Comparison of ENCODE assay signal across 12 cellular contexts in genomic region chr10:99927719-99928280, GRCh38.
DNase-seq lines count a peak whose midpoint lies in the region; ATAC-seq and TF ChIP-seq lines count a peak whose summit lies in the region.
"Had no signal": no experiment of that assay in that cellular context is flagged by ENCODE, and none has a peak within 500 bp of the region (broad histone marks: within the 10 kb centered on the region; RNA-seq: fewer than 3 reads in every experiment).

No MANE protein-coding gene starts in this region.

- H3K27ac ChIP-seq in HCT116 (ENCODE audit: low read depth, low read length): peak overlapping the region; percentile 93; the same call in 1 of the 2 replicates
- H3K27ac ChIP-seq in right atrium auricular region: peak overlapping the region; percentile 25 to 26
- H3K27ac ChIP-seq in parathyroid adenoma: peak overlapping the region; percentile 96
- peak overlapping the region in 2 of 8 donors; percentile 2 to 45 for H3K27ac ChIP-seq in spleen
- H3K27ac ChIP-seq: ovary had no signal

- H3K4me3 Mint-ChIP-seq in stimulated activated effector memory CD8-positive, alpha-beta T cell treated with anti-CD3 and anti-CD28 coated beads, Interleukin-12 subunit alpha, Interleukin-12 subunit beta, amount 100 ng/mL, for 72 hours: no peak overlapping the region

- H3K9me3 Mint-ChIP-seq in stimulated activated effector memory CD8-positive, alpha-beta T cell treated with anti-CD3 and anti-CD28 coated beads, Interleukin-12 subunit alpha, Interleukin-12 subunit beta, amount 100 ng/mL, for 72 hours: no peaks in the 10 kb centered on the region

- peaks cover 11% of the 10 kb centered on the region for H3K4me1 Mint-ChIP-seq in stimulated activated effector memory CD8-positive, alpha-beta T cell treated with anti-CD3 and anti-CD28 coated beads, Interleukin-12 subunit alpha, Interleukin-12 subunit beta, amount 100 ng/mL, for 72 hours

- RAD21 ChIA-PET in HCT116 (lab: Charles Lee; ENCODE audit: low non-redundant PET in 1 of 2, low total read pairs in 2 of 2, uncharacterized antibody in 2 of 2, unreplicated experiment in 2 of 2): no interaction called here

- H3K4me1 ChIP-seq in HCT116 (ENCODE audit: control insufficient read depth in 1 of 2, insufficient read depth in 2 of 2, low read length in 2 of 2) (peaks cover 89 to 91% of the 10 kb centered on the region in 2 experiments), right atrium auricular region (peaks cover 0 to 32% of the 10 kb centered on the region in 2 donors), parathyroid adenoma (peaks cover 38% of the 10 kb centered on the region), spleen (peaks cover 0 to 44% (median 18%) of the 10 kb centered on the region in 6 donors)

- no peak overlapping the region for H3K27ac Mint-ChIP-seq in stimulated activated effector memory CD8-positive, alpha-beta T cell treated with anti-CD3 and anti-CD28 coated beads, Interleukin-12 subunit alpha, Interleukin-12 subunit beta, amount 100 ng/mL, for 72 hours

- H2AFZ ChIP-seq in HCT116 (ENCODE audit: low read depth, low read length, poor library complexity, severe bottlenecking) (no peak overlapping the region), parathyroid adenoma (no peak overlapping the region)

- H4K20me1 ChIP-seq in HCT116 (ENCODE audit: insufficient read depth): no peaks in the 10 kb centered on the region

- POLR2A ChIA-PET in HCT116 (lab: Charles Lee): no interaction called here

- no peaks in the 10 kb centered on the region for H3K9me2 ChIP-seq in HCT116 (ENCODE audit: insufficient read depth)

- 52 to 60% (median 57%) methylated on average over 3 of the region's 3 CpGs for WGBS in spleen, 5 donors

- H3K4me3 ChIP-seq in HCT116 (replicated peaks in 1 of 2; ENCODE audit: low read depth in 1 of 2, low read length in 2 of 2) (no peak overlapping the region), right atrium auricular region (no peak overlapping the region), parathyroid adenoma (ENCODE audit: low read depth, low read length) (peak overlapping the region; percentile 79), spleen (no peak overlapping the region)
- H3K4me3 ChIP-seq: ovary had no signal

- ATAC-seq in HCT116: no peak
- ATAC-seq in stimulated activated effector memory CD8-positive, alpha-beta T cell treated with anti-CD3 and anti-CD28 coated beads, Interleukin-12 subunit alpha, Interleukin-12 subunit beta, amount 100 ng/mL, for 72 hours: no peak
- ATAC-seq: activated CD4-positive, CD25-positive, alpha-beta regulatory T cell treated with anti-CD3 and anti-CD28 coated beads, Interleukin-2, amount 50 U/mL, for 24 hours had no signal

- TF ChIP-seq POLR2A in HCT116 (IDR thresholded peaks at IDR 0.05; ENCODE audit: borderline replicate concordance, extremely low read depth, insufficient read depth, insufficient read length) (no peak), spleen (IDR thresholded peaks at IDR 0.05) (no peak)

- TF ChIP-seq RAD21 in HCT116 (IDR thresholded peaks at IDR 0.05; ENCODE audit: low read depth): no peak

- H3K27me3 ChIP-seq in HCT116 (ENCODE audit: insufficient read depth, low read length) (no peaks in the 10 kb centered on the region), right atrium auricular region (no peaks in the 10 kb centered on the region), parathyroid adenoma (ENCODE audit: control insufficient read depth, insufficient read depth, low read length) (no peaks in the 10 kb centered on the region), spleen (replicated peaks in 1 of 7) (no peaks in the 10 kb centered on the region)
- H3K27me3 ChIP-seq: ovary had no signal

- TF ChIP-seq CTCF in HCT116 (IDR thresholded peaks at IDR 0.05 in 2 of 3, conservative IDR thresholded peaks at IDR 0.05 in 1 of 3; ENCODE audit: borderline replicate concordance in 1 of 3, insufficient read depth in 1 of 3, low read depth in 2 of 3, low read length in 2 of 3) (no peak), right atrium auricular region (IDR thresholded peaks at IDR 0.05) (no peak), parathyroid adenoma (IDR thresholded peaks at IDR 0.05) (no peak), spleen (IDR thresholded peaks at IDR 0.05 in 8 of 11, conservative IDR thresholded peaks at IDR 0.05 in 3 of 11) (no peak)

- H3K9ac ChIP-seq in HCT116 (ENCODE audit: low read length) (0 out of 2 replicates have a peak overlapping the region, but pooled peaks have one; percentile 19), parathyroid adenoma (peak overlapping the region; percentile 33)

- BruUV-seq in HCT116 (replicated peaks; lab: Mats Ljungman, UMichigan): no TSS peak

- H3K4me2 ChIP-seq in HCT116 (ENCODE audit: low read length) (peak overlapping the region; percentile 48), parathyroid adenoma (ENCODE audit: low read length) (peak overlapping the region; percentile 97)

- intact Hi-C loops in HCT116 (cut with micrococcal nuclease) (no loop called here), spleen (cut with DNase I; ENCODE audit: low total_unique reads) (no loop called here)

- peaks cover 89% of the 10 kb centered on the region for H3K79me2 ChIP-seq in HCT116 (ENCODE audit: insufficient read depth, low read length)
- H3K79me2 ChIP-seq in parathyroid adenoma: peaks cover 44% of the 10 kb centered on the region

- CTCF ChIA-PET in HCT116 (lab: Charles Lee): no interaction called here

- peaks cover 0 to 15% of the 10 kb centered on the region in 2 experiments; a peak in 1 of 4 replicates for H3K36me3 ChIP-seq in HCT116 (ENCODE audit: control insufficient read depth in 1 of 2, insufficient read depth in 2 of 2, low read length in 2 of 2)
- no peaks in the 10 kb centered on the region for H3K36me3 ChIP-seq in right atrium auricular region
- H3K36me3 ChIP-seq in parathyroid adenoma (ENCODE audit: control insufficient read depth, insufficient read depth, low read length): no peaks in the 10 kb centered on the region
- H3K36me3 ChIP-seq in spleen: peaks cover 0 to 7% (median 0%) of the 10 kb centered on the region in 6 donors
- H3K36me3 ChIP-seq: ovary had no signal

- H3K9me3 ChIP-seq in HCT116 (ENCODE audit: control insufficient read depth in 1 of 2, insufficient read depth in 1 of 2, low read depth in 1 of 2, low read length in 2 of 2): no peaks in the 10 kb centered on the region
- no peaks in the 10 kb centered on the region for H3K9me3 ChIP-seq in right atrium auricular region
- no peaks in the 10 kb centered on the region for H3K9me3 ChIP-seq in parathyroid adenoma (ENCODE audit: control insufficient read depth, low read length)
- no peaks in the 10 kb centered on the region for H3K9me3 ChIP-seq in spleen
- H3K9me3 ChIP-seq: ovary had no signal

- no peak for DNase-seq in HCT116 (ENCODE audit: low read depth, low spot score)
- peak; percentile 13 for DNase-seq in SKM-1 treated with dmso at 0.1 percent for 144 hours (lab: John Stamatoyannopoulos, UW; ENCODE audit: unreplicated experiment)
- no peak for DNase-seq in right atrium auricular region (ENCODE audit: low spot score)
- no peak for DNase-seq in spleen
- no peak for DNase-seq in NCI-H82 treated with DMSO at 0.1 percent for 48 hours (lab: John Stamatoyannopoulos, UW; ENCODE audit: unreplicated experiment)
- no peak for DNase-seq in NCI-H1048 (lab: John Stamatoyannopoulos, UW)
- DNase-seq in stimulated activated effector memory CD8-positive, alpha-beta T cell treated with anti-CD3 and anti-CD28 coated beads, Interleukin-12 subunit alpha, Interleukin-12 subunit beta, amount 100 ng/mL, for 72 hours (ENCODE audit: low spot score in 2 of 2): no peak
- DNase-seq: activated naive CD4-positive, alpha-beta T cell treated with Interleukin-2 at 50 U/mL for 16 hours; NCI-H1436 treated with DMSO at 0.1 percent for 48 hours; ovary had no signal

- H3K36me3 Mint-ChIP-seq in stimulated activated effector memory CD8-positive, alpha-beta T cell treated with anti-CD3 and anti-CD28 coated beads, Interleukin-12 subunit alpha, Interleukin-12 subunit beta, amount 100 ng/mL, for 72 hours: no peaks in the 10 kb centered on the region

TF ChIP-seq in HCT116, 20 proteins besides CTCF, POLR2A, EP300 and RAD21:
- TF ChIP-seq TCF7L2 (IDR thresholded peaks at IDR 0.05; ENCODE audit: borderline replicate concordance, extremely low read depth, insufficient read depth, insufficient read length) (no peak), YY1 (IDR thresholded peaks at IDR 0.05; ENCODE audit: extremely low read depth, insufficient replicate concordance, low read depth, low read length) (no peak), SP1 (IDR thresholded peaks at IDR 0.05; ENCODE audit: low read depth) (0 out of 2 replicates have a peak, but pooled peaks have one; percentile 17), FOSL1 (IDR thresholded peaks at IDR 0.05; ENCODE audit: low read depth) (peak; percentile 24; the same call in 1 of the 2 replicates), SIN3A (IDR thresholded peaks at IDR 0.05; ENCODE audit: low read depth) (no peak; the same call in 1 of the 2 replicates), REST (IDR thresholded peaks at IDR 0.05; ENCODE audit: low read depth) (no peak), JUND (IDR thresholded peaks at IDR 0.05) (peak; percentile 6; the same call in 1 of the 2 replicates)
